ENCODE assay signal across 8 cellular contexts in genomic region chr19:38004100-38004504, GRCh38.
A peak's percentile ranks its signal among the peaks of the same experiment; 100 is the strongest.
DNase-seq lines count a peak whose midpoint lies in the region.

No MANE protein-coding gene starts in this region.

- H3K27me3 ChIP-seq in BLaER1, result no peaks in the 10 kb centered on the region
- H3K27me3 ChIP-seq in HUES64 (ENCODE audit: insufficient read depth, low read length), result no peaks in the 10 kb centered on the region
- no peaks in the 10 kb centered on the region for H3K27me3 ChIP-seq in ectodermal cell (ENCODE audit: control insufficient read depth, insufficient read depth, low read length, poor library complexity, severe bottlenecking)
- no peaks in the 10 kb centered on the region for H3K27me3 ChIP-seq in neuron (ENCODE audit: insufficient read depth, low read length)

- WGBS in HUES64, result 52% methylated on average over 3 of the region's 3 CpGs
- WGBS in ectodermal cell, 2 experiments, result 43 to 46% methylated on average over 3 of the region's 3 CpGs

- H3K27ac ChIP-seq in BLaER1 (peak overlapping the region; percentile 95), HUES64 (ENCODE audit: low read depth, low read length) (peak overlapping the region; percentile 90), ectodermal cell (ENCODE audit: insufficient read depth, low read depth, low read length, poor library complexity, severe bottlenecking) (peak overlapping the region; percentile 96)

- 0 out of 2 replicates have a peak, but pooled peaks cover 7% of the 10 kb centered on the region for H3K36me3 ChIP-seq in BLaER1
- no peaks in the 10 kb centered on the region for H3K36me3 ChIP-seq in HUES64 (ENCODE audit: insufficient read depth, low read length)
- H3K36me3 ChIP-seq in ectodermal cell (ENCODE audit: control insufficient read depth, insufficient read depth, low read length), result no peaks in the 10 kb centered on the region
- H3K36me3 ChIP-seq in neuron (ENCODE audit: insufficient read depth, low read length), result no peaks in the 10 kb centered on the region

- H3K4me1 ChIP-seq in BLaER1 (peaks cover 91% of the 10 kb centered on the region), HUES64 (ENCODE audit: insufficient read depth, low read length) (peaks cover 29% of the 10 kb centered on the region), ectodermal cell (ENCODE audit: control insufficient read depth, insufficient read depth, low read length) (peaks cover 26% of the 10 kb centered on the region), neuron (ENCODE audit: insufficient read depth, low read length) (peaks cover 26% of the 10 kb centered on the region)

- H4K20me1 ChIP-seq in BLaER1, result no peaks in the 10 kb centered on the region

- H3K9ac ChIP-seq in BLaER1 (peak overlapping the region; percentile 85), HUES64 (ENCODE audit: low read depth, low read length) (peak overlapping the region; percentile 86)

- H3K4me2 ChIP-seq in BLaER1, result peak overlapping the region; percentile 96

- DNase-seq in stimulated activated CD4-positive, alpha-beta T cell treated with anti-CD3 and anti-CD28 coated beads, Interleukin-2, amount 100 ng/mL, for 48 hours, result no peak
- DNase-seq in Kasumi-1 (lab: John Stamatoyannopoulos, UW) (no peak), iPS-NIHi7 (ENCODE audit: extremely low spot score) (no peak)
- DNase-seq in activated CD4-positive, CD25-positive, alpha-beta regulatory T cell (lab: John Stamatoyannopoulos, UW), result no peak

- no peak overlapping the region for H2AFZ ChIP-seq in neuron (ENCODE audit: low read depth, low read length)

- H3K4me3 ChIP-seq in BLaER1 (peak overlapping the region; percentile 72), HUES64 (ENCODE audit: low read length) (peak overlapping the region; percentile 39), ectodermal cell (ENCODE audit: insufficient read depth, low read depth, low read length) (peak overlapping the region; percentile 38), neuron (ENCODE audit: low read length) (peak overlapping the region; percentile 42)

- no peaks in the 10 kb centered on the region for H3K9me3 ChIP-seq in BLaER1
- H3K9me3 ChIP-seq in HUES64 (ENCODE audit: insufficient read depth, low read depth, low read length), result no peaks in the 10 kb centered on the region
- H3K9me3 ChIP-seq in ectodermal cell (ENCODE audit: control insufficient read depth, low read length), result no peaks in the 10 kb centered on the region
- no peaks in the 10 kb centered on the region for H3K9me3 ChIP-seq in neuron (ENCODE audit: low read length)
